Comparison of ENCODE assay signal across 16 cellular contexts in the genomic region with DNA sequence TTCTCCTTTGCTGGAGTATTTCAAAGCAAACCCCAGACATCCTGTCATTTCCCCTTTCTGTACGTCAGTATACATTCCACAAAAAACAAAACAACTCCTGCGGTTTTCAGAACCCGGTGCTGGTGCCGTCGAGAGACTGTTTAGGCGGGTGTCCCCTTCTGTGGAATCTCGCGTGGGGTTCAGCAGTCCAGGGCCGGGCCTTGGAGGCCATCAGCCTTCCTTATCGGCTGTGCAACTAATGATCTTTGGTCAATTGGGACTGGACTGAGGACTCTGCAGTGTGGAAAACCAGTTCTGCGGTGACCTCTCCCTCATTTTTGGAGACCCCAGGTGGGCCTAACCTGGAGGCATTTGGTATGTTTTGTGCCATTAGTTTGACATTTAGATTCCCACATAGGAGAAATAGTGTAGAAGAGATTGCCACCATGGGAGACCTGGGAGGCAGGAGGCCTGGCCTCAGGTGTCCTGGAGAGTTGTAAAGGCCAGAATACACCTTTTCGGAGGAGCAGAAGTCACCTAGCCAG.
"Had no signal": no experiment of that assay in that cellular context is flagged by ENCODE, and none has a peak within 500 bp of the region (broad histone marks: within the 10 kb centered on the region; RNA-seq: fewer than 3 reads in every experiment).

No MANE protein-coding gene starts in this region.

- H3K27ac Mint-ChIP-seq: activated naive CD4-positive, alpha-beta T cell treated with anti-CD3 and anti-CD28 coated beads, Interleukin-2, amount 10 ng/mL, durations not matched to agents 7 days and 5 days had no signal

- ATAC-seq: gastrocnemius medialis; stimulated activated naive CD8-positive, alpha-beta T cell treated with anti-CD3 and anti-CD28 coated beads, Interleukin-15, amount 100 ng/mL, for 72 hours had no signal

- H3K4me3 ChIP-seq: adrenal gland, gastrocnemius medialis, SJCRH30, suprapubic skin, transverse colon, uterus had no signal

- DNase-seq: activated CD4-positive, alpha-beta T cell treated with anti-CD3 and anti-CD28 coated beads for 1 hour; activated naive CD4-positive, alpha-beta T cell treated with anti-CD3 and anti-CD28 coated beads, Interleukin-2, amount 10 ng/mL, durations not matched to agents 7 days and 5 days; central memory CD4-positive, alpha-beta T cell; cortex of kidney; gastrocnemius medialis; mesendoderm; naive thymus-derived CD8-positive, alpha-beta T cell; SJCRH30; stimulated activated naive CD8-positive, alpha-beta T cell treated with anti-CD3 and anti-CD28 coated beads, Interleukin-15, amount 100 ng/mL, for 72 hours; T-helper 2 cell; transverse colon; uterus had no signal

- H3K9me3 Mint-ChIP-seq: activated naive CD4-positive, alpha-beta T cell treated with anti-CD3 and anti-CD28 coated beads, Interleukin-2, amount 10 ng/mL, durations not matched to agents 7 days and 5 days; activated T-helper 1 cell treated with anti-CD3 and anti-CD28 coated beads, Interleukin-12 subunit alpha, Interleukin-12 subunit beta, Interleukin-2, Interleukin-4 antibody, amounts not matched to agents 30 ng/mL and 10 ng/mL and 1 ng/mL, durations not matched to agents 14 hours and 24 hours and 36 hours; naive thymus-derived CD8-positive, alpha-beta T cell; stimulated activated naive CD8-positive, alpha-beta T cell treated with anti-CD3 and anti-CD28 coated beads, Interleukin-15, amount 100 ng/mL, for 72 hours had no signal

- H3K27me3 Mint-ChIP-seq: activated naive CD4-positive, alpha-beta T cell treated with anti-CD3 and anti-CD28 coated beads, Interleukin-2, amount 10 ng/mL, durations not matched to agents 7 days and 5 days; naive thymus-derived CD8-positive, alpha-beta T cell; stimulated activated naive CD8-positive, alpha-beta T cell treated with anti-CD3 and anti-CD28 coated beads, Interleukin-15, amount 100 ng/mL, for 72 hours had no signal

- H3K27ac ChIP-seq: adrenal gland, gastrocnemius medialis, parathyroid adenoma, SJCRH30, suprapubic skin, transverse colon, uterus had no signal

- H3K4me3 Mint-ChIP-seq: activated naive CD4-positive, alpha-beta T cell treated with anti-CD3 and anti-CD28 coated beads, Interleukin-2, amount 10 ng/mL, durations not matched to agents 7 days and 5 days; activated T-helper 1 cell treated with anti-CD3 and anti-CD28 coated beads, Interleukin-12 subunit alpha, Interleukin-12 subunit beta, Interleukin-2, Interleukin-4 antibody, amounts not matched to agents 30 ng/mL and 10 ng/mL and 1 ng/mL, durations not matched to agents 14 hours and 24 hours and 36 hours; naive thymus-derived CD8-positive, alpha-beta T cell; stimulated activated naive CD8-positive, alpha-beta T cell treated with anti-CD3 and anti-CD28 coated beads, Interleukin-15, amount 100 ng/mL, for 72 hours had no signal
